ENCODE assay signal across 15 cellular contexts in genomic region chr1:114043046-114043445, GRCh38.
DNase-seq lines count a peak whose midpoint lies in the region; ATAC-seq and TF ChIP-seq lines count a peak whose summit lies in the region.
"Had no signal": no experiment of that assay in that cellular context is flagged by ENCODE, and none has a peak within 500 bp of the region (broad histone marks: within the 10 kb centered on the region; RNA-seq: fewer than 3 reads in every experiment).

No MANE protein-coding gene starts in this region.

- H3K4me1 Mint-ChIP-seq in neural progenitor cell = peaks cover 2% of the 10 kb centered on the region
- H3K4me1 Mint-ChIP-seq: B cell had no signal

- H3K9ac ChIP-seq in neural progenitor cell = no peak overlapping the region

- POLR2A ChIA-PET in HEK293 (lab: Yijun Ruan, JAX) = no interaction called here

- H3K4me2 ChIP-seq in hepatocyte (no peak overlapping the region), neural progenitor cell (no peak overlapping the region)
- H3K4me2 ChIP-seq: GM23338 had no signal

- no peaks in the 10 kb centered on the region for H3K9me2 ChIP-seq in hepatocyte (replicated peaks; ENCODE audit: insufficient read depth)

- no peak overlapping the region for H3K4me3 Mint-ChIP-seq in neural progenitor cell
- H3K4me3 Mint-ChIP-seq: B cell; CD4-positive, alpha-beta T cell; GM23338; H9 had no signal

- TF ChIP-seq CTCF in HEK293 (tag by site-specific recombination; IDR thresholded peaks at IDR 0.05) (no peak), hepatocyte (IDR thresholded peaks at IDR 0.05; ENCODE audit: poor library complexity) (no peak), esophagus squamous epithelium (IDR thresholded peaks at IDR 0.05) (no peak), neural progenitor cell (IDR thresholded peaks at IDR 0.05) (no peak)

- intact Hi-C loops in esophagus squamous epithelium (cut with DNase I) = no loop called here

- H3K79me2 ChIP-seq in hepatocyte (no peaks in the 10 kb centered on the region), neural progenitor cell (ENCODE audit: low read depth) (no peaks in the 10 kb centered on the region)

- no peaks in the 10 kb centered on the region for H3K9me3 ChIP-seq in HEK293 (ENCODE audit: control insufficient read depth, insufficient read depth, low read depth, low read length)
- no peaks in the 10 kb centered on the region for H3K9me3 ChIP-seq in hepatocyte (ENCODE audit: low read depth)
- H3K9me3 ChIP-seq in esophagus squamous epithelium = no peaks in the 10 kb centered on the region
- H3K9me3 ChIP-seq in neural progenitor cell (ENCODE audit: low read depth) = no peaks in the 10 kb centered on the region

- peaks cover 9% of the 10 kb centered on the region for H3K9me3 Mint-ChIP-seq in neural progenitor cell
- H3K9me3 Mint-ChIP-seq: CD4-positive, alpha-beta T cell had no signal

- H2AFZ ChIP-seq in hepatocyte (no peak overlapping the region), neural progenitor cell (replicated peaks) (no peak overlapping the region)
- H2AFZ ChIP-seq: GM23338 had no signal

- H3K27ac ChIP-seq in HEK293 (ENCODE audit: extremely low read depth, low read depth, low read length) (no peak overlapping the region), caudate nucleus (ENCODE audit: low read depth, low read length) (peak overlapping the region; percentile 18), hepatocyte (peak overlapping the region; percentile 3), esophagus squamous epithelium (no peak overlapping the region), neural progenitor cell (no peak overlapping the region)

- H3K36me3 Mint-ChIP-seq in neural progenitor cell = peaks cover 2% of the 10 kb centered on the region

- H3K27me3 ChIP-seq in hepatocyte (no peaks in the 10 kb centered on the region), esophagus squamous epithelium (no peaks in the 10 kb centered on the region), neural progenitor cell (no peaks in the 10 kb centered on the region)

- no peak overlapping the region for H3K4me3 ChIP-seq in HEK293 (ENCODE audit: low read depth, low read length)
- no peak overlapping the region for H3K4me3 ChIP-seq in hepatocyte
- no peak overlapping the region for H3K4me3 ChIP-seq in esophagus squamous epithelium
- no peak overlapping the region for H3K4me3 ChIP-seq in neural progenitor cell
- H3K4me3 ChIP-seq: GM23338 had no signal

- DNase-seq in NCI-H2227 treated with DMSO at 0.1 percent for 48 hours (lab: John Stamatoyannopoulos, UW) = peak; percentile 44
- no peak for DNase-seq in caudate nucleus (lab: John Stamatoyannopoulos, UW)
- no peak for DNase-seq in hepatocyte (ENCODE audit: low spot score)
- no peak for DNase-seq in esophagus squamous epithelium (lab: John Stamatoyannopoulos, UW)
- no peak for DNase-seq in neural progenitor cell (ENCODE audit: low spot score)
- DNase-seq: C1 segment of cervical spinal cord; Calu3; CD4-positive, alpha-beta T cell; DMS 273 treated with DMSO at 0.1 percent for 48 hours; H9 had no signal

- H3F3A ChIP-seq in neural progenitor cell (ENCODE audit: low read depth) = peaks cover 13% of the 10 kb centered on the region

- 16% methylated on average over 3 of the region's 3 CpGs for WGBS in hepatocyte (ENCODE audit: low lambda C conversion rate, missing lambda C conversion rate)
- WGBS in esophagus squamous epithelium, 2 donors = 19 to 21% methylated on average over 3 of the region's 3 CpGs

- ATAC-seq in GM21381 (IDR thresholded peaks at IDR 0.05; ENCODE audit: unreplicated experiment) = no peak
- ATAC-seq: GM23338, HepG2 had no signal

- peaks cover 2% of the 10 kb centered on the region for H3K27me3 Mint-ChIP-seq in neural progenitor cell (ENCODE audit: insufficient read depth, low read depth)
- H3K27me3 Mint-ChIP-seq: CD4-positive, alpha-beta T cell had no signal

- TF ChIP-seq POLR2A in esophagus squamous epithelium (IDR thresholded peaks at IDR 0.05) = no peak

- CTCF ChIA-PET in HEK293 (lab: Yijun Ruan, JAX) = interaction anchor here (0.6 kb wide), 1 partner anchor 176 kb away, joined by 3 read pairs; no protein-coding TSS in a partner anchor

- H4K20me1 ChIP-seq in hepatocyte (ENCODE audit: insufficient read depth, poor library complexity, severe bottlenecking) = no peaks in the 10 kb centered on the region
- H4K20me1 ChIP-seq in neural progenitor cell (ENCODE audit: low read depth) = no peaks in the 10 kb centered on the region

- no peak overlapping the region for H3K27ac Mint-ChIP-seq in neural progenitor cell
- H3K27ac Mint-ChIP-seq: B cell; CD4-positive, alpha-beta T cell; GM23338; H9 had no signal

- H3K4me1 ChIP-seq in HEK293 (ENCODE audit: control insufficient read depth, insufficient read depth, low read length) = peaks cover 5% of the 10 kb centered on the region; the same call in 1 of the 2 replicates
- H3K4me1 ChIP-seq in hepatocyte (ENCODE audit: insufficient read depth) = peaks cover 7% of the 10 kb centered on the region
- H3K4me1 ChIP-seq in esophagus squamous epithelium = no peaks in the 10 kb centered on the region
- H3K4me1 ChIP-seq in neural progenitor cell = peaks cover 38% of the 10 kb centered on the region

- H3K36me3 ChIP-seq in HEK293 (ENCODE audit: control insufficient read depth in 2 of 2, insufficient read depth in 1 of 2, low read length in 2 of 2) = no peaks in the 10 kb centered on the region
- H3K36me3 ChIP-seq in hepatocyte (replicated peaks; ENCODE audit: insufficient read depth, low read depth) = no peaks in the 10 kb centered on the region
- no peaks in the 10 kb centered on the region for H3K36me3 ChIP-seq in esophagus squamous epithelium
- no peaks in the 10 kb centered on the region for H3K36me3 ChIP-seq in neural progenitor cell

TF ChIP-seq in HEK293, 187 proteins besides CTCF, POLR2A, EP300 and RAD21:
- peak; percentile 82 for TF ChIP-seq FEZF1 (tag by site-specific recombination; IDR thresholded peaks at IDR 0.05)
- TF ChIP-seq BCL6B (tag by site-specific recombination; IDR thresholded peaks at IDR 0.05) = peak; percentile 84
- no peak for TF ChIP-seq ZNF580 (tag by site-specific recombination; IDR thresholded peaks at IDR 0.05)
- TF ChIP-seq TRIM28 (IDR thresholded peaks at IDR 0.05; ENCODE audit: borderline replicate concordance, low read length) = peak; percentile 75; the same call in 1 of the 2 replicates
- no peak for TF ChIP-seq ZNF48 (tag by site-specific recombination; IDR thresholded peaks at IDR 0.05)
- no peak for TF ChIP-seq ZNF658 (tag by site-specific recombination; IDR thresholded peaks at IDR 0.05)
- peak; percentile 49; the same call in 1 of the 2 replicates for TF ChIP-seq TCF7L2 (IDR thresholded peaks at IDR 0.05; ENCODE audit: borderline replicate concordance, low read depth, low read length)
- peak; percentile 64; the same call in 1 of the 2 replicates for TF ChIP-seq ZNF843 (tag by site-specific recombination; IDR thresholded peaks at IDR 0.05)
- no peak for TF ChIP-seq ZNF140 (tag by site-specific recombination; IDR thresholded peaks at IDR 0.05)
- TF ChIP-seq SETDB1 (IDR thresholded peaks at IDR 0.05; ENCODE audit: insufficient read length, low read length) = no peak

Comparison
In these comparisons a context has a peak if more than half of its experiments do, and no peak if none do; other contexts are left out.
1. H3K27ac ChIP-seq: peak in caudate nucleus (single experiment) and hepatocyte (single experiment); none in HEK293 (single experiment), esophagus squamous epithelium (0 of 4) and neural progenitor cell (single experiment).